12 cellular contexts compared by ENCODE assay signal in the genomic region with DNA sequence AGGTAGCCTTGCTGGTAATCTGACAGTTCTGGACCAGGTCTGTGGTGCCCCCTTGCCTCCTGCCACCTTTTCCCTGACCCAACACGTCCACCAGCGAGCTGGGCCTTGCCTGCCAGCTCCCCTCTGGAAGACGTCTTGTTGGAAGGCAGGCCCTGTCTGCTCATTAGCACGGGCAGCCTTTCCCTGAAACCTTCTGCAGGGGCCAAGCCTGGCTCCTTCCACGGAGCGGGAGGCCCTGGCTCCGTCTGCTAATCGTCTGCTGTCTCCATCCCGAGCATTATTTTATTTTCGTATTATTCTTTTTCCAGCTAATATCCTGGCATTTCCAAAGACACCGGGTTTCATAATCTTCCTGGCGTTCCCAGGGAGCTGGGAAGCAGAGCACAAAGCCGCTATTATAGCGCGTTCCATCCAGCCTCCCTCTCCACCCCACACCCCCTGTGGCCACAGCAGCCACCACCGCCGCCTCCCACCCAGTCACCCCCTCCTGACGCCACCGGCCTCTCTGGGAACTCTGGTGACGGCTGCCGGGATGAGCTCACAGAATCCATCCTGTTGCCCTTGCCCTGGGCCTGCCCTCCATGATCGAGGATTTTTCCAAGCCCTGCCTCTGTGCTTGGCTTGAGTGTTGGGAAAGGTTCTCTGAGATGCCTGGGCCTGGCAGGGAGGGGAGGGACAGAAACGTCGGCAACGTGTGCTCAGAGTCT.
DNase-seq lines count a peak whose midpoint lies in the region; ATAC-seq and TF ChIP-seq lines count a peak whose summit lies in the region.
"Had no signal": no experiment of that assay in that cellular context is flagged by ENCODE, and none has a peak within 500 bp of the region (broad histone marks: within the 10 kb centered on the region; RNA-seq: fewer than 3 reads in every experiment).

No MANE protein-coding gene starts in this region.

- DNase-seq in AG10803 (ENCODE audit: low read depth) (peak; percentile 59), choroid plexus epithelial cell (ENCODE audit: low read depth) (peak; percentile 15), right cardiac atrium (peak; percentile 93 to 96 (median 95)), putamen (ENCODE audit: low spot score) (peak; percentile 93), HFFc6 (no peak)
- DNase-seq in stimulated activated naive CD8-positive, alpha-beta T cell treated with anti-CD3 and anti-CD28 coated beads, Interleukin-15, amount 100 ng/mL, for 72 hours, result no peak
- DNase-seq in activated effector memory CD4-positive, alpha-beta T cell treated with Interleukin-2 at 50 U/mL for 16 hours, result no peak
- DNase-seq: naive thymus-derived CD4-positive, alpha-beta T cell; NCI-H1105 treated with DMSO at 0.1 percent for 48 hours; NCI-H82; SK-N-SH had no signal

- H3K9me3 ChIP-seq in right cardiac atrium (ENCODE audit: control insufficient read depth, low read length), result no peaks in the 10 kb centered on the region
- H3K9me3 ChIP-seq: SK-N-SH had no signal

- H3K4me1 ChIP-seq in right cardiac atrium (ENCODE audit: control insufficient read depth, insufficient read depth, low read length), result peaks cover 14% of the 10 kb centered on the region

- no peaks in the 10 kb centered on the region for H3K9me3 Mint-ChIP-seq in stimulated activated naive CD8-positive, alpha-beta T cell treated with anti-CD3 and anti-CD28 coated beads, Interleukin-15, amount 100 ng/mL, for 72 hours
- H3K9me3 Mint-ChIP-seq in HFFc6, result no peaks in the 10 kb centered on the region
- H3K9me3 Mint-ChIP-seq: naive thymus-derived CD4-positive, alpha-beta T cell had no signal

- H3K4me3 ChIP-seq in AG10803 (ENCODE audit: low read length), result peak overlapping the region; percentile 38
- no peak overlapping the region for H3K4me3 ChIP-seq in choroid plexus epithelial cell (ENCODE audit: low read depth, low read length)
- no peak overlapping the region for H3K4me3 ChIP-seq in right cardiac atrium (ENCODE audit: low read length)

- no peaks in the 10 kb centered on the region for H3K36me3 Mint-ChIP-seq in HFFc6 (ENCODE audit: low read depth)
- H3K36me3 Mint-ChIP-seq: naive thymus-derived CD4-positive, alpha-beta T cell had no signal

- H3K27ac Mint-ChIP-seq in stimulated activated naive CD8-positive, alpha-beta T cell treated with anti-CD3 and anti-CD28 coated beads, Interleukin-15, amount 100 ng/mL, for 72 hours, result no peak overlapping the region
- no peak overlapping the region for H3K27ac Mint-ChIP-seq in HFFc6

- H3K27me3 Mint-ChIP-seq in stimulated activated naive CD8-positive, alpha-beta T cell treated with anti-CD3 and anti-CD28 coated beads, Interleukin-15, amount 100 ng/mL, for 72 hours, result no peaks in the 10 kb centered on the region
- H3K27me3 Mint-ChIP-seq in HFFc6 (ENCODE audit: insufficient read depth), result peaks cover 40% of the 10 kb centered on the region

- no peaks in the 10 kb centered on the region for H3K4me1 Mint-ChIP-seq in stimulated activated naive CD8-positive, alpha-beta T cell treated with anti-CD3 and anti-CD28 coated beads, Interleukin-15, amount 100 ng/mL, for 72 hours
- no peaks in the 10 kb centered on the region for H3K4me1 Mint-ChIP-seq in HFFc6 (ENCODE audit: low read depth)
- H3K4me1 Mint-ChIP-seq: naive thymus-derived CD4-positive, alpha-beta T cell had no signal

- no peak for TF ChIP-seq CTCF in AG10803 (conservative IDR thresholded peaks at IDR 0.05; ENCODE audit: low read length)
- TF ChIP-seq CTCF in choroid plexus epithelial cell (conservative IDR thresholded peaks at IDR 0.05; ENCODE audit: low read depth, low read length), result no peak
- no peak for TF ChIP-seq CTCF in HFFc6 (IDR thresholded peaks at IDR 0.05)

- intact Hi-C loops in right cardiac atrium (cut with DNase I), result no loop called here

- H3K27me3 ChIP-seq in right cardiac atrium (ENCODE audit: control insufficient read depth, insufficient read depth), result no peaks in the 10 kb centered on the region

- 54% methylated on average over 25 of the region's 25 CpGs for WGBS in right cardiac atrium

- no peak overlapping the region for H3K4me3 Mint-ChIP-seq in stimulated activated naive CD8-positive, alpha-beta T cell treated with anti-CD3 and anti-CD28 coated beads, Interleukin-15, amount 100 ng/mL, for 72 hours
- no peak overlapping the region for H3K4me3 Mint-ChIP-seq in HFFc6
- H3K4me3 Mint-ChIP-seq: naive thymus-derived CD4-positive, alpha-beta T cell had no signal

- H3K27ac ChIP-seq in right cardiac atrium (ENCODE audit: low read length), result peak overlapping the region; percentile 83

- ATAC-seq in right cardiac atrium (peak; percentile 83 to 90), GM18502 (IDR thresholded peaks at IDR 0.05; ENCODE audit: poor library complexity, unreplicated experiment) (no peak)
- no peak for ATAC-seq in stimulated activated naive CD8-positive, alpha-beta T cell treated with anti-CD3 and anti-CD28 coated beads, Interleukin-15, amount 100 ng/mL, for 72 hours
- ATAC-seq: naive thymus-derived CD4-positive, alpha-beta T cell had no signal

Comparison
In these comparisons a context has a peak if more than half of its experiments do, and no peak if none do; other contexts are left out.
1. DNase-seq: peak in AG10803 (single experiment), choroid plexus epithelial cell (single experiment), right cardiac atrium (3 of 3) and putamen (single experiment); none in stimulated activated naive CD8-positive, alpha-beta T cell treated with anti-CD3 and anti-CD28 coated beads, Interleukin-15, amount 100 ng/mL, for 72 hours (0 of 2), HFFc6 (single experiment) and activated effector memory CD4-positive, alpha-beta T cell treated with Interleukin-2 at 50 U/mL for 16 hours (single experiment).
2. ATAC-seq: peak in right cardiac atrium (2 of 2); none in GM18502 (single experiment) and stimulated activated naive CD8-positive, alpha-beta T cell treated with anti-CD3 and anti-CD28 coated beads, Interleukin-15, amount 100 ng/mL, for 72 hours (single experiment).